ENCODE assay signal across 27 cellular contexts in the genomic region with DNA sequence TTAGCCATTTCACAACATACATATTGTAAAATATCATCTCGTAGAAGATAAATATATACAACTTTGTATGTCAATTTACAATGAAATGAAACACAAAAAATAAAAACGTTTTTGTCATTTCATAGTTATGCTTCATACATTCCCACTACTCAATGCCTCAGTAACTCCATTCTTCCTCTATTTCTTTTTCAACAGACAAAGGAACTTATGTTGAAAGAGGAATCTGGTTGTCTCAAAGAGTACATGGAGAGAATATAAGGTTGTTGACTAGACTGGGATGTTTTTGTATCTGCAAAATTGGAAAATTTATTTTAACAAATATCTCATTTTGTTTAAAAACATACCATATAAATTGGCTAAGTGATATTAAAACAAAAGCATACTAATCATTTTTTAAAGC.
"Had no signal": no experiment of that assay in that cellular context is flagged by ENCODE, and none has a peak within 500 bp of the region (broad histone marks: within the 10 kb centered on the region; RNA-seq: fewer than 3 reads in every experiment).

No MANE protein-coding gene starts in this region.

- H3K36me3 ChIP-seq: heart left ventricle, left lung, lower lobe of right lung, right atrium auricular region, right lobe of liver, transverse colon, upper lobe of left lung had no signal

- FAIRE-seq: urothelium cell line had no signal

- DNase-seq: heart left ventricle; hypothalamus; immature natural killer cell; kidney; left colon; left lung; lower lobe of right lung; mammary epithelial cell; mesendoderm; naive thymus-derived CD8-positive, alpha-beta T cell; nucleus accumbens; right lobe of liver; stimulated activated CD4-positive, alpha-beta T cell treated with anti-CD3 and anti-CD28 coated beads, Interleukin-12 subunit alpha, Interleukin-12 subunit beta, amount 100 ng/mL, for 4 hours; stimulated activated CD4-positive, alpha-beta T cell treated with anti-CD3 and anti-CD28 coated beads, Interleukin-15, amount 100 ng/mL, for 24 hours; stimulated activated CD4-positive, alpha-beta T cell treated with anti-CD3 and anti-CD28 coated beads, Interleukin-2, amount 100 ng/mL, for 24 hours; stimulated activated CD4-positive, alpha-beta T cell treated with anti-CD3 and anti-CD28 coated beads, Interleukin-4, amount 100 ng/mL, for 1 hour; stimulated activated naive CD4-positive, alpha-beta T cell; transverse colon; upper lobe of left lung had no signal

- H3K4me1 ChIP-seq: parathyroid adenoma, right atrium auricular region, right lobe of liver, transverse colon had no signal

- H3K27ac Mint-ChIP-seq: immature natural killer cell; naive thymus-derived CD8-positive, alpha-beta T cell; progenitor cell of endocrine pancreas; stimulated activated naive CD8-positive, alpha-beta T cell treated with anti-CD3 and anti-CD28 coated beads, Interleukin-15, Interleukin-2, amounts not matched to agents 100 ng/mL and 50 ng/mL, for 24 hours had no signal

- ATAC-seq: heart left ventricle; left colon; left lung; naive thymus-derived CD8-positive, alpha-beta T cell; right lobe of liver had no signal

- H3K4me3 Mint-ChIP-seq: immature natural killer cell; naive thymus-derived CD8-positive, alpha-beta T cell; nephron; neural crest cell; stimulated activated naive CD8-positive, alpha-beta T cell treated with anti-CD3 and anti-CD28 coated beads, Interleukin-15, Interleukin-2, amounts not matched to agents 100 ng/mL and 50 ng/mL, for 24 hours had no signal

- H3K9me3 ChIP-seq: heart left ventricle, left lung, lower lobe of right lung, right atrium auricular region, right lobe of liver, transverse colon, upper lobe of left lung had no signal

- H3K36me3 Mint-ChIP-seq: immature natural killer cell; naive thymus-derived CD8-positive, alpha-beta T cell had no signal

- H3K27ac ChIP-seq: left lung, lower lobe of right lung, parathyroid adenoma, right atrium auricular region, right lobe of liver, skin epidermis, transverse colon, upper lobe of left lung had no signal

- H3K27me3 ChIP-seq: heart left ventricle, left lung, right atrium auricular region, right lobe of liver, transverse colon, upper lobe of left lung had no signal

- H3K4me3 ChIP-seq: heart left ventricle, left lung, lower lobe of right lung, right atrium auricular region, right lobe of liver, skin epidermis, transverse colon, upper lobe of left lung had no signal

- H3K9me3 Mint-ChIP-seq: immature natural killer cell; naive thymus-derived CD8-positive, alpha-beta T cell; nephron; stimulated activated naive CD8-positive, alpha-beta T cell treated with anti-CD3 and anti-CD28 coated beads, Interleukin-15, Interleukin-2, amounts not matched to agents 100 ng/mL and 50 ng/mL, for 24 hours had no signal
